In the genomic region with DNA sequence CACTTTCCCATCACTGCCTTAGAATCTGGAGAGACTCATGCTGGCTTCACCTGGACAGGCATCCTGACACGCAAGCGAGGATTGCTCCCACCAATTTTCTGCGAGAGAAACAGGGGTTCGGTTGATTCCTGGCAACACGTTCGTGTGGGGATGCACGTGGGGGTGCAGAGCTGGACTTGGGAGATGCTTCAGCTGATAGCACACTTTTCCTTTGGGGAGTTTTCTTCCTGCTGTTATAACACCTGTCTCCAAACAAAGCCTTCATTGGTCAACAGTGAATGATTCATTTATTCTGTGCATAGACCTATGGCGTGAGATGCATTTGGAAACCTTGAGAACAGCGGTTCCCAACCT, we compare ENCODE assay signal across 4 cellular contexts. TPM values are rescaled to one million over a fixed set of nuclear protein-coding genes. Genes with fewer than 3 reads are reported as not detected.
"Had no signal": no experiment of that assay in that cellular context is flagged by ENCODE, and none has a peak within 500 bp of the region (broad histone marks: within the 10 kb centered on the region; RNA-seq: fewer than 3 reads in every experiment).

No MANE protein-coding gene starts in this region.

- H3K4me3 ChIP-seq: GM12878 had no signal

- DNase-seq: GDM1, GF-D8 had no signal

- ATAC-seq: GM12878 had no signal

RNA-seq across cellular contexts. Expression of gene ROPN1L, which starts 50.0 kb away (rescaled TPM):
- total RNA-seq: G401 had no signal
